8 cellular contexts compared by ENCODE assay signal in the genomic region with DNA sequence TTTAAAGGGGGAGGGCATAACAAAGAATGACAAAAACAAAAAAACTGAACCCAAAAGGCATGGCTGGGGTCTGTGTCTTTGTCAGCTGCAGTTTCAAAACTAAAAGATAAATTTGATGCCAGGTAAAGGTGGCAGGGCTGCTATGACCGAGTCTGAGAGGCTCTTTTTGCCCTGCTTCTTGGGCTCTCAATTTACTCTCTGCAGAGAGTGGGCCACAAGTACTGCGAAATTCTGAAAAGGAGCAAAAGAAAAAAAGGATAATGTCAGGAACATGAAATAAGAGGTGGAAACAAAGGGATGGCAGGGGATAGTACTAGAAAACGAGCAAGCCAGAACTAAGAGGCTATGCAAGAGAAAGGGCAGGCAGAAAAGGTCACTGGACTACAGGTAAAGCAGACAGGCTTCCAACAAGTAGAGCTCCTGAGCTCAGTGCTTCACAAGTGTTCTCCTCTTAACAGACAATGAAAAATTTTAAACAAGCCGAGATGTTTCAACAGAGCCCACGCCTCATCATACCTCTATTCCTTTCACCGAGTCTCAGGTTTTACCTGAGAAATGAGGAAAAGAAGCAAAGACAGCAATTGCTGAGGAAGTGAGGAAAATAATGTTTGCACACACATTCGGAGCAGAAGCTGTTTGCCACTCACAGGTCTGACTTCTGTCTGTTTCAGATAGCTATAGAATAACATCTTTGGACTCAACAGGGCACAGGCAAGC. TPM values are rescaled to one million over a fixed set of nuclear protein-coding genes. Genes with fewer than 3 reads are reported as not detected.
DNase-seq lines count a peak whose midpoint lies in the region; ATAC-seq and TF ChIP-seq lines count a peak whose summit lies in the region.

No MANE protein-coding gene starts in this region.

- no peaks in the 10 kb centered on the region for H3K9me3 ChIP-seq in ectodermal cell (ENCODE audit: control insufficient read depth, low read length)

- no peak for TF ChIP-seq CTCF in GM12875 (IDR thresholded peaks at IDR 0.05; ENCODE audit: borderline replicate concordance, insufficient read depth, low read depth, low read length)
- TF ChIP-seq CTCF in neural crest cell (conservative IDR thresholded peaks at IDR 0.05): no peak
- no peak for TF ChIP-seq CTCF in GM10248 (IDR thresholded peaks at IDR 0.05; ENCODE audit: control extremely low read depth, extremely low read depth, low read depth, missing control alignments)

- POLR2A ChIA-PET in GM10248 (lab: Yijun Ruan, JAX): no interaction called here

- CTCF ChIA-PET in GM10248 (lab: Yijun Ruan, JAX): interaction anchor here (1.2 to 7.3 kb wide), 2 partner anchors 9 to 577 kb away, joined by 4 to 59 read pairs; a partner anchor contains a TSS

- in situ Hi-C loops in KBM-7 (cut with MboI; ENCODE audit: low pct_unique_long_range_greater_than_20kb, low sequenced_read_pairs): no loop called here

- 43 to 44% methylated on average over 7 of the region's 7 CpGs for WGBS in ectodermal cell, 2 experiments

- H3K36me3 Mint-ChIP-seq in neural crest cell (ENCODE audit: low read depth): peaks cover 14% of the 10 kb centered on the region

- H3K4me1 Mint-ChIP-seq in neural crest cell: peaks cover 77% of the 10 kb centered on the region

- H3K27ac ChIP-seq in ectodermal cell (ENCODE audit: insufficient read depth, low read depth, low read length, poor library complexity, severe bottlenecking): peak overlapping the region; percentile 75

- H3K36me3 ChIP-seq in ectodermal cell (ENCODE audit: control insufficient read depth, insufficient read depth, low read length): peaks cover 14% of the 10 kb centered on the region

- peak overlapping the region; percentile 82 for H3K4me3 Mint-ChIP-seq in neural crest cell

- ATAC-seq in GM19397 (IDR thresholded peaks at IDR 0.05; ENCODE audit: unreplicated experiment): no peak

- no peaks in the 10 kb centered on the region for H3K27me3 Mint-ChIP-seq in neural crest cell (ENCODE audit: low read depth)

- peak overlapping the region; percentile 90 for H3K27ac Mint-ChIP-seq in neural crest cell (ENCODE audit: unreplicated experiment)

- H3K4me1 ChIP-seq in ectodermal cell (ENCODE audit: control insufficient read depth, insufficient read depth, low read length): peaks cover 12% of the 10 kb centered on the region

- H3K27me3 ChIP-seq in ectodermal cell (ENCODE audit: control insufficient read depth, insufficient read depth, low read length, poor library complexity, severe bottlenecking): no peaks in the 10 kb centered on the region

- DNase-seq in NCI-H82 (lab: John Stamatoyannopoulos, UW) (peak; percentile 54), neural crest cell (ENCODE audit: low read depth, low spot score) (no peak), GM19238 (ENCODE audit: insufficient read length, low spot score) (no peak), KBM-7 (no peak), GM10248 (ENCODE audit: extremely low spot score) (no peak)

- H3K9me3 Mint-ChIP-seq in neural crest cell: no peaks in the 10 kb centered on the region

- H3K4me3 ChIP-seq in GM12875 (ENCODE audit: low read depth, low read length) (peak overlapping the region; percentile 65), ectodermal cell (ENCODE audit: insufficient read depth, low read depth, low read length) (peak overlapping the region; percentile 60)

RNA-seq across cellular contexts. Expression of a gene that starts 7.3 kb away (rescaled TPM):
- polyA plus RNA-seq in ectodermal cell (2013, experiment 1 of 4): 24.0 TPM
- polyA plus RNA-seq in ectodermal cell (2013, experiment 2 of 4): 18.5 TPM
- 16.4 TPM for polyA plus RNA-seq in ectodermal cell (2013, experiment 3 of 4)
- polyA plus RNA-seq in ectodermal cell (2013, experiment 4 of 4): 18.7 TPM
- total RNA-seq in neural crest cell: 14.8 and 15.1 TPM in 2 replicates

RNA-seq across cellular contexts. Expression of a gene that starts 43.5 kb away (rescaled TPM):
- 28.2 TPM for polyA plus RNA-seq in ectodermal cell (2013, experiment 1 of 4)
- 33.1 TPM for polyA plus RNA-seq in ectodermal cell (2013, experiment 2 of 4)
- polyA plus RNA-seq in ectodermal cell (2013, experiment 3 of 4): 18.6 TPM
- 25.1 TPM for polyA plus RNA-seq in ectodermal cell (2013, experiment 4 of 4)
- total RNA-seq in neural crest cell: 34.3 and 39.7 TPM in 2 replicates
